Comparison of ENCODE assay signal across 21 cellular contexts in genomic region chr3:139020868-139021234, GRCh38. TPM values are rescaled to one million over a fixed set of nuclear protein-coding genes. Genes with fewer than 3 reads are reported as not detected.
DNase-seq lines count a peak whose midpoint lies in the region; TF ChIP-seq lines count a peak whose summit lies in the region.
"Had no signal": no experiment of that assay in that cellular context is flagged by ENCODE, and none has a peak within 500 bp of the region (broad histone marks: within the 10 kb centered on the region; RNA-seq: fewer than 3 reads in every experiment).

PRR23B (minus strand) TSS chr3:139020926; CDS start chr3:139020661, 265 bp downstream.

- peaks cover 16% of the 10 kb centered on the region for H3K9me3 Mint-ChIP-seq in mesothelial cell of epicardium

- no peak within 1 kb of the TSS for H3K4me2 ChIP-seq in KMS-11

- H3K36me3 ChIP-seq in KMS-11 (ENCODE audit: insufficient read depth): no peaks in the 10 kb centered on the region

- no peak within 1 kb of the TSS for H2AFZ ChIP-seq in KMS-11 (ENCODE audit: low read depth)

- DNase-seq in ELR (ENCODE audit: low read depth): peak; percentile 12
- DNase-seq in choroid plexus epithelial cell (ENCODE audit: low read depth): no peak
- no peak for DNase-seq in mesothelial cell of epicardium (ENCODE audit: low spot score in 2 of 2, unreplicated experiment in 2 of 2)
- DNase-seq in NCI-H345 treated with DMSO at 0.1 percent for 48 hours (lab: John Stamatoyannopoulos, UW; ENCODE audit: unreplicated experiment): no peak
- no peak for DNase-seq in HCEC 1CT
- no peak for DNase-seq in effector CD8-positive, alpha-beta T cell (lab: John Stamatoyannopoulos, UW)
- no peak for DNase-seq in stimulated activated naive CD4-positive, alpha-beta T cell (lab: John Stamatoyannopoulos, UW)
- DNase-seq: activated naive CD8-positive, alpha-beta T cell treated with anti-CD3 and anti-CD28 coated beads, Interleukin-2, amount 10 ng/mL, durations not matched to agents 7 days and 5 days; activated T-cell treated with anti-CD3 and anti-CD28 coated beads, Interleukin-2, amount 50 U/mL, for 24 hours; central memory CD4-positive, alpha-beta T cell; EL; head of caudate nucleus; left cardiac atrium; NCI-H1105; stimulated activated CD8-positive, alpha-beta memory T cell treated with anti-CD3 and anti-CD28 coated beads, Interleukin-4, amount 100 ng/mL, for 48 hours; T-cell; trophoblast cell had no signal

- H3K79me2 ChIP-seq in KMS-11 (ENCODE audit: insufficient read depth, low read depth): no peaks in the 10 kb centered on the region

- H3K4me3 Mint-ChIP-seq in mesothelial cell of epicardium: no peak within 1 kb of the TSS
- H3K4me3 Mint-ChIP-seq: activated naive CD8-positive, alpha-beta T cell treated with anti-CD3 and anti-CD28 coated beads, Interleukin-2, amount 10 ng/mL, durations not matched to agents 7 days and 5 days; activated T-cell treated with anti-CD3 and anti-CD28 coated beads, Interleukin-2, amount 50 U/mL, for 24 hours; T-cell had no signal

- H3K4me1 Mint-ChIP-seq in mesothelial cell of epicardium: no peaks in the 10 kb centered on the region
- H3K4me1 Mint-ChIP-seq: activated naive CD8-positive, alpha-beta T cell treated with anti-CD3 and anti-CD28 coated beads, Interleukin-2, amount 10 ng/mL, durations not matched to agents 7 days and 5 days; CD14-positive monocyte; T-cell had no signal

- H3K4me1 ChIP-seq in KMS-11 (ENCODE audit: low read depth, poor library complexity, severe bottlenecking): peaks cover 19% of the 10 kb centered on the region

- no peak within 1 kb of the TSS for H3K27ac ChIP-seq in KMS-11

- H3K27me3 ChIP-seq in KMS-11 (ENCODE audit: insufficient read depth, low read depth): no peaks in the 10 kb centered on the region

- no peak within 1 kb of the TSS for H3K4me3 ChIP-seq in KMS-11 (IDR thresholded peaks at IDR 0.05; ENCODE audit: insufficient read depth, low read depth, low read length)
- H3K4me3 ChIP-seq in choroid plexus epithelial cell (ENCODE audit: low read depth, low read length): no peak within 1 kb of the TSS

- no peak within 1 kb of the TSS for H3K27ac Mint-ChIP-seq in mesothelial cell of epicardium
- H3K27ac Mint-ChIP-seq: activated naive CD8-positive, alpha-beta T cell treated with anti-CD3 and anti-CD28 coated beads, Interleukin-2, amount 10 ng/mL, durations not matched to agents 7 days and 5 days; activated T-cell treated with anti-CD3 and anti-CD28 coated beads, Interleukin-2, amount 50 U/mL, for 24 hours; T-cell had no signal

- peaks cover 6% of the 10 kb centered on the region for H3K36me3 Mint-ChIP-seq in mesothelial cell of epicardium
- H3K36me3 Mint-ChIP-seq: activated naive CD8-positive, alpha-beta T cell treated with anti-CD3 and anti-CD28 coated beads, Interleukin-2, amount 10 ng/mL, durations not matched to agents 7 days and 5 days; CD14-positive monocyte; T-cell had no signal

- H3K9ac ChIP-seq in KMS-11: no peak within 1 kb of the TSS

- no peaks in the 10 kb centered on the region for H3K27me3 Mint-ChIP-seq in mesothelial cell of epicardium (ENCODE audit: low read depth)
- H3K27me3 Mint-ChIP-seq: activated naive CD8-positive, alpha-beta T cell treated with anti-CD3 and anti-CD28 coated beads, Interleukin-2, amount 10 ng/mL, durations not matched to agents 7 days and 5 days had no signal

- no peaks in the 10 kb centered on the region for H4K20me1 ChIP-seq in KMS-11 (ENCODE audit: insufficient read depth)

- TF ChIP-seq CTCF in KMS-11 (conservative IDR thresholded peaks at IDR 0.05; ENCODE audit: low read depth, low read length) (peak; percentile 68), choroid plexus epithelial cell (conservative IDR thresholded peaks at IDR 0.05; ENCODE audit: low read depth, low read length) (peak; percentile 22), mesothelial cell of epicardium (IDR thresholded peaks at IDR 0.05; ENCODE audit: unreplicated experiment) (peak; percentile 28)

RNA-seq across cellular contexts. Expression of gene PRR23B, which starts in this region (rescaled TPM):
- not detected in 3 replicates for total RNA-seq in mesothelial cell of epicardium
- total RNA-seq: activated naive CD8-positive, alpha-beta T cell treated with anti-CD3 and anti-CD28 coated beads, Interleukin-2, amount 10 ng/mL, durations not matched to agents 7 days and 5 days; endothelial cell of umbilical vein; left cardiac atrium; myocyte; T-cell had no signal
